ENCODE assay signal across 8 cellular contexts in genomic region chr6:41071923-41072835, GRCh38. TPM values are rescaled to one million over a fixed set of nuclear protein-coding genes. Genes with fewer than 3 reads are reported as not detected.
DNase-seq lines count a peak whose midpoint lies in the region; ATAC-seq, FAIRE-seq and TF ChIP-seq lines count a peak whose summit lies in the region.

Gene OARD1, minus strand, starts transcription at chr6:41072356. Its CDS starts 722 bp downstream, at chr6:41071634.

- intact Hi-C loops in OCI-LY7 (cut with micrococcal nuclease; ENCODE audit: unreplicated experiment), result loop anchor here (2.0 to 5.0 kb wide), 5 partner anchors 111 to 660 kb away; partner anchors contain the start of genes FOXP4 and TREML2

- TF ChIP-seq CTCF in D721Med (IDR thresholded peaks at IDR 0.05; ENCODE audit: insufficient read depth, missing control alignments) (no peak), OCI-LY7 (conservative IDR thresholded peaks at IDR 0.05; ENCODE audit: low read length) (0 out of 2 replicates have a peak, but pooled peaks have one; percentile 1)

- H3K27ac ChIP-seq in OCI-LY7 (ENCODE audit: low read depth, low read length, poor library complexity, severe bottlenecking), result peak within 1 kb of the TSS; percentile 92

- DNase-seq in D721Med (ENCODE audit: insufficient read length, low spot score) (no peak), HuH-7.5 (ENCODE audit: low spot score) (peak; percentile 70), OCI-LY7 (ENCODE audit: low spot score) (peak; percentile 99), activated T-cell treated with anti-CD3 and anti-CD28 coated beads for 1 hour (ENCODE audit: low read depth) (peak; percentile 100), epidermal melanocyte (ENCODE audit: insufficient read length, low spot score) (peak; percentile 93), middle frontal gyrus (ENCODE audit: extremely low spot score, low spot score) (peak; percentile 99)
- peak; percentile 99 to 100 for DNase-seq in stimulated activated CD8-positive, alpha-beta memory T cell treated with anti-CD3 and anti-CD28 coated beads, Interleukin-4, amount 100 ng/mL, for 1 hour (ENCODE audit: low read depth in 2 of 2, low spot score in 1 of 2)

- peak within 1 kb of the TSS; percentile 75 for H2AFZ ChIP-seq in OCI-LY7 (ENCODE audit: low read length)

- peak; percentile 79 for FAIRE-seq in D721Med (lab: Jason Lieb, UNC)

- POLR2A ChIA-PET in OCI-LY7 (lab: Charles Lee), result interaction anchor here (0.6 to 2.6 kb wide), 6 partner anchors 10 to 205 kb away, joined by 3 to 13 read pairs (median 4); partner anchors contain the start of genes APOBEC2 and TREML2

- peaks cover 24% of the 10 kb centered on the region; the same call in 1 of the 2 replicates for H4K20me1 ChIP-seq in OCI-LY7 (ENCODE audit: insufficient read depth, low read length)

- peak within 1 kb of the TSS; percentile 97 for H3K4me3 ChIP-seq in OCI-LY7 (ENCODE audit: low read depth, low read length, poor library complexity, severe bottlenecking)

- CTCF ChIA-PET in OCI-LY7 (lab: Charles Lee; ENCODE audit: unreplicated experiment), result interaction anchor here (1.4 kb wide), 1 partner anchor 17 kb away, joined by 4 read pairs; no protein-coding TSS in a partner anchor

- H3K4me2 ChIP-seq in OCI-LY7 (ENCODE audit: low read length), result peak within 1 kb of the TSS; percentile 97

- H3K36me3 ChIP-seq in OCI-LY7 (ENCODE audit: insufficient read depth, low read length), result peaks cover 63% of the 10 kb centered on the region

- BruUV-seq in OCI-LY7 (replicated peaks; lab: Mats Ljungman, UMichigan), result no TSS peak

- H3K4me1 ChIP-seq in OCI-LY7 (ENCODE audit: insufficient read depth, low read length, poor library complexity, severe bottlenecking), result peaks cover 40% of the 10 kb centered on the region

- no peaks in the 10 kb centered on the region for H3K9me2 ChIP-seq in OCI-LY7 (ENCODE audit: insufficient read depth, low read length)

- H3K9me3 ChIP-seq in OCI-LY7 (ENCODE audit: low read length), result no peaks in the 10 kb centered on the region

- ATAC-seq in GM21526 (IDR thresholded peaks at IDR 0.05; ENCODE audit: low FRiP score, unreplicated experiment), result peak; percentile 73

- peaks cover 57% of the 10 kb centered on the region for H3K79me2 ChIP-seq in OCI-LY7 (ENCODE audit: insufficient read depth, low read depth, low read length)

RNA-seq across cellular contexts. Expression of gene OARD1, which starts in this region (rescaled TPM):
- total RNA-seq in OCI-LY7 (2014; rRNA removed; shearing (Covaris generic)), result 19.5 and 21.0 TPM in 2 replicates
- total RNA-seq in OCI-LY7 (2022), result 41.6 and 47.9 TPM in 2 replicates
